16 cellular contexts compared by ENCODE assay signal in the genomic region with DNA sequence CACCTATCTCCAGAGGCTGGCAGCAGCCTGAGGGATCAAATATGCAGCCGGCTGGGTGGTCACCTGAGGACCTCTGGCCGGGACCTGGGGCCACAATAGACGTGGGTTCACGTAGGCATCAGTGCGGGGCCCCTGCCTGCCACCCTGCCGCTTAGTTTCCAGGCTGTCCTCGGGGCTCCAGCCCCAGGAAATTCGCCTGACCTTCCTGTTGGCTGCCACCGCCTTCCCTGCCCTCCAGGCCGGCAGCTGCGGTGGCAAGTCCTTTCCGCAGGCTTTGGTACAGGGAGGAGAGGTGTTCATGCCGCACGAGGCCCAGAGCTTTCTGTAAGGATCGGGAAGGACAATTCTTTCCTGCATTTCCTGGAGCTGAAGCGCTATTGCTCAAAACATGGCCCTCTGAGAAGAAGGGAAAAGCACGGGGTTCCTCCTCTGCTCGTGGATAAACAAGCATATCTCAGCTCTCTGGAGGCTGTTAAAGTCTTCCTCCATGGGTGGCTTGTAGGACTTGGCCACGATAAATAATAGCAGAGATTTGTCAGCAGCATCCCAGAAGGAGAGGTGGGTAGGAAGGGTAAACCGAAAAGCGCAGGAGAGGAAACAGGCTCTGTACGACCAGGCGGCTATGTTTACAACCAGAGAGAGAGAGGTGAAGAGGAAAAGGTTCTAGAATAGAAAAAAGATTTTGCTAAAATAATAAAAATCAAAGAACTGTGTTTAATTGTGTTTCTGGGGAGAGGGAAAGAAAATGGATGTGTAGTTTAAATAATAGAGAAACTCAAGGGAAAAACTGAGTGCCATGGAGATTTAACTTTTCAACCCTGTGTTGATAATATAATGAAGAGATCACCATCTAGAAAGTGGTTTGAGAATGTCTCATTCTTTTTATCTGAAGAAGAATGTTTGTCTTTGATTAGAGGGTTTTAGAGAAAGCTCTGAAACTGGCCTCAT. TPM values are rescaled to one million over a fixed set of nuclear protein-coding genes. Genes with fewer than 3 reads are reported as not detected.
DNase-seq lines count a peak whose midpoint lies in the region; ATAC-seq and TF ChIP-seq lines count a peak whose summit lies in the region.
"Had no signal": no experiment of that assay in that cellular context is flagged by ENCODE, and none has a peak within 500 bp of the region (broad histone marks: within the 10 kb centered on the region; RNA-seq: fewer than 3 reads in every experiment).

No MANE protein-coding gene starts in this region.

- H3K9me3 Mint-ChIP-seq in activated CD4-positive, alpha-beta T cell treated with anti-CD3 and anti-CD28 coated beads for 36 hours (ENCODE audit: low read depth) = no peaks in the 10 kb centered on the region
- H3K9me3 Mint-ChIP-seq in activated CD4-positive, alpha-beta T cell treated with anti-CD3 and anti-CD28 coated beads, Interleukin-2, amount 10 ng/mL, durations not matched to agents 24 days and 14 days = no peaks in the 10 kb centered on the region
- no peaks in the 10 kb centered on the region for H3K9me3 Mint-ChIP-seq in nephron progenitor cell
- H3K9me3 Mint-ChIP-seq: activated naive CD4-positive, alpha-beta T cell treated with anti-CD3 and anti-CD28 coated beads, Interleukin-2, amount 50 U/mL, for 24 hours; natural killer cell had no signal

- H3K27me3 Mint-ChIP-seq in activated CD4-positive, alpha-beta T cell treated with anti-CD3 and anti-CD28 coated beads for 36 hours = peaks cover 59% of the 10 kb centered on the region
- peaks cover 59% of the 10 kb centered on the region for H3K27me3 Mint-ChIP-seq in activated CD4-positive, alpha-beta T cell treated with anti-CD3 and anti-CD28 coated beads, Interleukin-2, amount 10 ng/mL, durations not matched to agents 24 days and 14 days
- H3K27me3 Mint-ChIP-seq in nephron progenitor cell (ENCODE audit: low read depth, poor library complexity) = peaks cover 12% of the 10 kb centered on the region

- H3K36me3 ChIP-seq in esophagus muscularis mucosa = peaks cover 0 to 31% (median 13%) of the 10 kb centered on the region in 4 donors
- no peaks in the 10 kb centered on the region for H3K36me3 ChIP-seq in uterus

- TF ChIP-seq POLR2A in esophagus muscularis mucosa (IDR thresholded peaks at IDR 0.05; ENCODE audit: low read depth) (no peak), uterus (IDR thresholded peaks at IDR 0.05) (no peak)

- H3K4me3 Mint-ChIP-seq in activated CD4-positive, alpha-beta T cell treated with anti-CD3 and anti-CD28 coated beads for 36 hours = no peak overlapping the region
- H3K4me3 Mint-ChIP-seq in activated CD4-positive, alpha-beta T cell treated with anti-CD3 and anti-CD28 coated beads, Interleukin-2, amount 10 ng/mL, durations not matched to agents 24 days and 14 days = no peak overlapping the region
- peak overlapping the region; percentile 3 for H3K4me3 Mint-ChIP-seq in nephron progenitor cell
- H3K4me3 Mint-ChIP-seq: activated naive CD4-positive, alpha-beta T cell treated with anti-CD3 and anti-CD28 coated beads, Interleukin-2, amount 50 U/mL, for 24 hours; natural killer cell had no signal

- DNase-seq in activated CD4-positive, alpha-beta T cell treated with anti-CD3 and anti-CD28 coated beads for 36 hours = no peak
- no peak for DNase-seq in activated CD4-positive, alpha-beta T cell treated with anti-CD3 and anti-CD28 coated beads, Interleukin-2, amount 10 ng/mL, durations not matched to agents 24 days and 14 days
- DNase-seq in esophagus muscularis mucosa (ENCODE audit: extremely low spot score) = no peak
- no peak for DNase-seq in nephron progenitor cell
- peak in 1 of 2 donors; percentile 15 for DNase-seq in uterus
- no peak for DNase-seq in superior temporal gyrus (ENCODE audit: extremely low spot score)
- DNase-seq in NCI-H2227 treated with DMSO at 0.1 percent for 48 hours (lab: John Stamatoyannopoulos, UW) = no peak
- DNase-seq: 8988T; DMS153; effector memory CD4-positive, alpha-beta T cell; natural killer cell; NCI-H187 treated with DMSO at 0.1 percent for 48 hours; T-helper 9 cell had no signal

- H3K4me1 ChIP-seq in esophagus muscularis mucosa (peaks cover 76 to 79% (median 78%) of the 10 kb centered on the region in 4 donors), uterus (peaks cover 0 to 17% of the 10 kb centered on the region in 2 donors)

- TF ChIP-seq EP300 in esophagus muscularis mucosa (IDR thresholded peaks at IDR 0.05) = no peak

- peak overlapping the region; percentile 99 for H3K27ac ChIP-seq in esophagus muscularis mucosa (replicated peaks in 1 of 4)
- H3K27ac ChIP-seq in uterus = peak overlapping the region; percentile 99 to 100

- CTCF ChIA-PET in activated CD4-positive, alpha-beta T cell treated with anti-CD3 and anti-CD28 coated beads for 36 hours (lab: Charles Lee) = interaction anchor here (1.1 kb wide), 1 partner anchor 52 kb away, joined by 3 read pairs; no protein-coding TSS in a partner anchor

- H3K4me3 ChIP-seq in esophagus muscularis mucosa (peak overlapping the region; percentile 93 to 97 (median 94)), uterus (peak overlapping the region; percentile 7 to 15)
- H3K4me3 ChIP-seq: K562 had no signal

- no peaks in the 10 kb centered on the region for H3K36me3 Mint-ChIP-seq in activated CD4-positive, alpha-beta T cell treated with anti-CD3 and anti-CD28 coated beads for 36 hours (ENCODE audit: low read depth)
- peaks cover 2% of the 10 kb centered on the region for H3K36me3 Mint-ChIP-seq in activated CD4-positive, alpha-beta T cell treated with anti-CD3 and anti-CD28 coated beads, Interleukin-2, amount 10 ng/mL, durations not matched to agents 24 days and 14 days (ENCODE audit: low read depth)
- peaks cover 26% of the 10 kb centered on the region for H3K36me3 Mint-ChIP-seq in nephron progenitor cell (ENCODE audit: low read depth)
- H3K36me3 Mint-ChIP-seq: activated naive CD4-positive, alpha-beta T cell treated with anti-CD3 and anti-CD28 coated beads, Interleukin-2, amount 50 U/mL, for 24 hours; natural killer cell had no signal

- intact Hi-C loops in activated CD4-positive, alpha-beta T cell treated with anti-CD3 and anti-CD28 coated beads for 36 hours (cut with DNase I, micrococcal nuclease) = loop anchor here in 1 of 2 experiments (5.0 kb wide), 1 partner anchor 800 kb away; no protein-coding TSS in a partner anchor
- intact Hi-C loops in activated CD4-positive, alpha-beta T cell treated with anti-CD3 and anti-CD28 coated beads, Interleukin-2, amount 10 ng/mL, durations not matched to agents 24 days and 14 days (cut with micrococcal nuclease) = no loop called here
- intact Hi-C loops in esophagus muscularis mucosa (cut with DNase I) = no loop called here
- intact Hi-C loops in uterus (cut with DNase I; ENCODE audit: low total_unique reads) = no loop called here

- peak overlapping the region; percentile 5 for H3K27ac Mint-ChIP-seq in activated CD4-positive, alpha-beta T cell treated with anti-CD3 and anti-CD28 coated beads for 36 hours
- no peak overlapping the region for H3K27ac Mint-ChIP-seq in activated CD4-positive, alpha-beta T cell treated with anti-CD3 and anti-CD28 coated beads, Interleukin-2, amount 10 ng/mL, durations not matched to agents 24 days and 14 days
- peak overlapping the region; percentile 20 for H3K27ac Mint-ChIP-seq in nephron progenitor cell
- H3K27ac Mint-ChIP-seq: activated naive CD4-positive, alpha-beta T cell treated with anti-CD3 and anti-CD28 coated beads, Interleukin-2, amount 50 U/mL, for 24 hours; natural killer cell had no signal

- H3K4me1 Mint-ChIP-seq in activated CD4-positive, alpha-beta T cell treated with anti-CD3 and anti-CD28 coated beads for 36 hours = peaks cover 11% of the 10 kb centered on the region
- H3K4me1 Mint-ChIP-seq in activated CD4-positive, alpha-beta T cell treated with anti-CD3 and anti-CD28 coated beads, Interleukin-2, amount 10 ng/mL, durations not matched to agents 24 days and 14 days = peaks cover 5% of the 10 kb centered on the region
- peaks cover 71% of the 10 kb centered on the region for H3K4me1 Mint-ChIP-seq in nephron progenitor cell
- H3K4me1 Mint-ChIP-seq: natural killer cell had no signal

- TF ChIP-seq CTCF in esophagus muscularis mucosa (IDR thresholded peaks at IDR 0.05) (no peak), nephron progenitor cell (IDR thresholded peaks at IDR 0.05) (no peak), uterus (IDR thresholded peaks at IDR 0.05) (no peak)

- WGBS in esophagus muscularis mucosa = 22% methylated on average over 14 of the region's 23 CpGs

- POLR2A ChIA-PET in activated CD4-positive, alpha-beta T cell treated with anti-CD3 and anti-CD28 coated beads for 36 hours (lab: Charles Lee) = no interaction called here

- H3K9me3 ChIP-seq in esophagus muscularis mucosa = no peaks in the 10 kb centered on the region
- no peaks in the 10 kb centered on the region for H3K9me3 ChIP-seq in uterus

- ATAC-seq in activated CD4-positive, alpha-beta T cell treated with anti-CD3 and anti-CD28 coated beads for 36 hours = no peak
- ATAC-seq in GM21529 (IDR thresholded peaks at IDR 0.05; ENCODE audit: unreplicated experiment) = no peak
- ATAC-seq: K562, natural killer cell had no signal

- H3K27me3 ChIP-seq in esophagus muscularis mucosa (peaks cover 0 to 4% (median under 1%) of the 10 kb centered on the region in 4 donors), uterus (no peaks in the 10 kb centered on the region)

RNA-seq across cellular contexts. Expression of a gene that starts 4.9 kb away (rescaled TPM):
- total RNA-seq in activated CD4-positive, alpha-beta T cell treated with anti-CD3 and anti-CD28 coated beads for 36 hours = not detected
- not detected in 2 replicates for total RNA-seq in activated CD4-positive, alpha-beta T cell treated with anti-CD3 and anti-CD28 coated beads, Interleukin-2, amount 10 ng/mL, durations not matched to agents 24 days and 14 days
- total RNA-seq in esophagus muscularis mucosa (100 to 1,000 TPM; 419 to 931 (median 555) TPM), uterus (100 to 1,000 TPM; 157 to 606 (median 284) TPM)
- total RNA-seq: natural killer cell had no signal

RNA-seq across cellular contexts. Expression of a gene that starts 5.0 kb away (rescaled TPM):
- under 1 TPM in 1 of 2 experiments, not detected in 1; 0.14 TPM for total RNA-seq in activated CD4-positive, alpha-beta T cell treated with anti-CD3 and anti-CD28 coated beads for 36 hours
- not detected in 2 replicates for total RNA-seq in activated CD4-positive, alpha-beta T cell treated with anti-CD3 and anti-CD28 coated beads, Interleukin-2, amount 10 ng/mL, durations not matched to agents 24 days and 14 days
- total RNA-seq in esophagus muscularis mucosa (100 to 1,000 TPM; 328 to 578 (median 405) TPM), uterus (100 to 1,000 TPM; 164 to 737 (median 209) TPM)
- total RNA-seq: natural killer cell had no signal

Comparison
In these comparisons a context has a peak if more than half of its experiments do, and no peak if none do; other contexts are left out.
1. RNA of a gene that starts 4.9 kb away (total RNA-seq): 419 to 931 TPM in esophagus muscularis mucosa and 157 to 606 TPM in uterus; not detected in activated CD4-positive, alpha-beta T cell treated with anti-CD3 and anti-CD28 coated beads for 36 hours and not detected in activated CD4-positive, alpha-beta T cell treated with anti-CD3 and anti-CD28 coated beads, Interleukin-2, amount 10 ng/mL, durations not matched to agents 24 days and 14 days; every median in the first group is over 100 times any median in the second.
2. RNA of a gene that starts 5.0 kb away (total RNA-seq): 328 to 578 TPM in esophagus muscularis mucosa and 164 to 737 TPM in uterus; 0.14 TPM in activated CD4-positive, alpha-beta T cell treated with anti-CD3 and anti-CD28 coated beads for 36 hours and not detected in activated CD4-positive, alpha-beta T cell treated with anti-CD3 and anti-CD28 coated beads, Interleukin-2, amount 10 ng/mL, durations not matched to agents 24 days and 14 days; every median in the first group is over 100 times any median in the second.